Comparison of ENCODE assay signal across 28 cellular contexts in the genomic region with DNA sequence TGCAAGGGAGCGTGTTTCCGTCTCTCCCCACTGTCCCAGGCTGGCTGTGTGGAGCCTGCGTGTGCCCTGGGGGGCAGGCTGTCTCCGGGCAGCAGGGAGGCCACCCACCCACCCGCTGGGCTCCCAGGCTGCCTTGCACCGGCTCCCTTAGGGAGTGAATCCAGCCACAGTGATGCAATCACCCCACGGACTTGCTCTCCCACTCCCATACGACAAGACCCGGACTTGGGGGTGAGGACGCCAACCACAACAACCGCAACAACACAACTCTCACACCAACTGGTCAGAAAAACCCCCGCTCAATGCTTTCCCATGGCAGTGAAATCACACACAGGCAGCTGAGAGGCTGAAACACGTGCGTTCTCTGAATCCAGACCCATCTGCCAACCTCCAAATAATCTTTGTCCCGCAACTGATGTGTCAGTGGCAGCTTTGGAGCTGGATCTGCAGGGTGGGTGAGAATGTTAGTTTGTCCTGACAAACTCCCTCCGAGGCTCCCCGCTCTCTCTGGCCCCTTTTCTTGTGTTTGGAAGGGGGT.
DNase-seq lines count a peak whose midpoint lies in the region; ATAC-seq and TF ChIP-seq lines count a peak whose summit lies in the region.
"Had no signal": no experiment of that assay in that cellular context is flagged by ENCODE, and none has a peak within 500 bp of the region (broad histone marks: within the 10 kb centered on the region; RNA-seq: fewer than 3 reads in every experiment).

No MANE protein-coding gene starts in this region.

- H3K27ac ChIP-seq in GM23338 (ENCODE audit: low read depth): peak overlapping the region; percentile 32; the same call in 1 of the 2 replicates
- H3K27ac ChIP-seq in neural progenitor cell: no peak overlapping the region
- H3K27ac ChIP-seq: 22Rv1, body of pancreas, epithelial cell of prostate, lower lobe of right lung, parathyroid adenoma, vagina had no signal

- H3K4me2 ChIP-seq in GM23338 (no peak overlapping the region), neural progenitor cell (no peak overlapping the region)

- ATAC-seq in GM23338: 0 out of 3 replicates have a peak, but pooled peaks have one; percentile 6
- ATAC-seq: activated naive CD8-positive, alpha-beta T cell treated with anti-CD3 and anti-CD28 coated beads, Interleukin-2, amount 50 U/mL, for 24 hours; body of pancreas; lower lobe of right lung; mucosa of descending colon had no signal

- peaks cover 40% of the 10 kb centered on the region for H3K4me1 Mint-ChIP-seq in GM23338
- peaks cover 48% of the 10 kb centered on the region for H3K4me1 Mint-ChIP-seq in brain
- H3K4me1 Mint-ChIP-seq in neural progenitor cell: peaks cover 23% of the 10 kb centered on the region
- H3K4me1 Mint-ChIP-seq in activated CD4-positive, alpha-beta memory T cell treated with anti-CD3 and anti-CD28 coated beads for 36 hours (ENCODE audit: low read depth): peaks cover 1% of the 10 kb centered on the region
- H3K4me1 Mint-ChIP-seq: activated naive CD8-positive, alpha-beta T cell treated with anti-CD3 and anti-CD28 coated beads, Interleukin-2, amount 50 U/mL, for 24 hours had no signal

- H3F3A ChIP-seq in GM23338 (replicated peaks; ENCODE audit: low read depth) (no peaks in the 10 kb centered on the region), neural progenitor cell (ENCODE audit: low read depth) (no peaks in the 10 kb centered on the region)

- H3K9me3 Mint-ChIP-seq in GM23338 (no peaks in the 10 kb centered on the region), brain (no peaks in the 10 kb centered on the region), neural progenitor cell (no peaks in the 10 kb centered on the region)
- H3K9me3 Mint-ChIP-seq in activated CD4-positive, alpha-beta memory T cell treated with anti-CD3 and anti-CD28 coated beads for 36 hours: no peaks in the 10 kb centered on the region
- H3K9me3 Mint-ChIP-seq: activated naive CD8-positive, alpha-beta T cell treated with anti-CD3 and anti-CD28 coated beads, Interleukin-2, amount 50 U/mL, for 24 hours; CD4-positive, alpha-beta memory T cell; nephron; T-helper 1 cell treated with Interleukin-12 subunit alpha and Interleukin-12 subunit beta and Interleukin-4 antibody, amounts not matched to agents 30 μg/mL and 1 μg/mL, for 36 hours had no signal

- no peak overlapping the region for H3K4me3 Mint-ChIP-seq in GM23338
- no peak overlapping the region for H3K4me3 Mint-ChIP-seq in brain
- H3K4me3 Mint-ChIP-seq in neural progenitor cell: no peak overlapping the region
- H3K4me3 Mint-ChIP-seq in activated CD4-positive, alpha-beta memory T cell treated with anti-CD3 and anti-CD28 coated beads for 36 hours: no peak overlapping the region
- H3K4me3 Mint-ChIP-seq: activated naive CD8-positive, alpha-beta T cell treated with anti-CD3 and anti-CD28 coated beads, Interleukin-2, amount 50 U/mL, for 24 hours; CD4-positive, alpha-beta memory T cell; nephron; T-helper 1 cell treated with Interleukin-12 subunit alpha and Interleukin-12 subunit beta and Interleukin-4 antibody, amounts not matched to agents 30 μg/mL and 1 μg/mL, for 36 hours had no signal

- no peaks in the 10 kb centered on the region for H3K9me3 ChIP-seq in neural progenitor cell (ENCODE audit: low read depth)
- H3K9me3 ChIP-seq: body of pancreas, lower lobe of right lung, mucosa of descending colon, right lobe of liver, vagina had no signal

- H3K4me3 ChIP-seq in GM23338 (no peak overlapping the region), neural progenitor cell (no peak overlapping the region)
- H3K4me3 ChIP-seq: body of pancreas, lower lobe of right lung, mucosa of descending colon, right lobe of liver, vagina had no signal

- peaks cover 14% of the 10 kb centered on the region for H3K36me3 Mint-ChIP-seq in GM23338 (ENCODE audit: low read depth)
- H3K36me3 Mint-ChIP-seq in brain: peaks cover 13% of the 10 kb centered on the region
- peaks cover 5% of the 10 kb centered on the region for H3K36me3 Mint-ChIP-seq in neural progenitor cell
- no peaks in the 10 kb centered on the region for H3K36me3 Mint-ChIP-seq in activated CD4-positive, alpha-beta memory T cell treated with anti-CD3 and anti-CD28 coated beads for 36 hours

- peaks cover 35% of the 10 kb centered on the region for H4K20me1 ChIP-seq in GM23338 (replicated peaks; ENCODE audit: insufficient read depth)
- H4K20me1 ChIP-seq in neural progenitor cell (ENCODE audit: low read depth): no peaks in the 10 kb centered on the region

- H3K79me2 ChIP-seq in GM23338 (replicated peaks; ENCODE audit: insufficient read depth) (peaks cover 50% of the 10 kb centered on the region), neural progenitor cell (ENCODE audit: low read depth) (peaks cover 4% of the 10 kb centered on the region)

- H3K27ac Mint-ChIP-seq in GM23338 (peak overlapping the region; percentile 84), brain (peak overlapping the region in 4 of 5 experiments; percentile 40 to 83 (median 70)), neural progenitor cell (peak overlapping the region; percentile 44)
- no peak overlapping the region for H3K27ac Mint-ChIP-seq in activated CD4-positive, alpha-beta memory T cell treated with anti-CD3 and anti-CD28 coated beads for 36 hours
- H3K27ac Mint-ChIP-seq: activated naive CD8-positive, alpha-beta T cell treated with anti-CD3 and anti-CD28 coated beads, Interleukin-2, amount 50 U/mL, for 24 hours; CD4-positive, alpha-beta memory T cell; nephron; T-helper 1 cell treated with Interleukin-12 subunit alpha and Interleukin-12 subunit beta and Interleukin-4 antibody, amounts not matched to agents 30 μg/mL and 1 μg/mL, for 36 hours had no signal

- POLR2A ChIA-PET in activated CD4-positive, alpha-beta memory T cell treated with anti-CD3 and anti-CD28 coated beads for 36 hours (lab: Charles Lee): no interaction called here

- H3K36me3 ChIP-seq in GM23338 (ENCODE audit: insufficient read depth) (no peaks in the 10 kb centered on the region), neural progenitor cell (no peaks in the 10 kb centered on the region)

- CTCF ChIA-PET in activated CD4-positive, alpha-beta memory T cell treated with anti-CD3 and anti-CD28 coated beads for 36 hours (lab: Charles Lee): interaction anchor here (1.8 kb wide), 1 partner anchor 533 kb away, joined by 4 read pairs; no protein-coding TSS in a partner anchor

- H2AFZ ChIP-seq in GM23338 (no peak overlapping the region), neural progenitor cell (replicated peaks) (no peak overlapping the region)

- intact Hi-C loops in activated CD4-positive, alpha-beta memory T cell treated with anti-CD3 and anti-CD28 coated beads for 36 hours (cut with micrococcal nuclease): no loop called here

- H3K27me3 Mint-ChIP-seq in GM23338 (ENCODE audit: insufficient read depth, low read depth, poor library complexity) (peaks cover 11% of the 10 kb centered on the region), brain (no peaks in the 10 kb centered on the region), neural progenitor cell (ENCODE audit: insufficient read depth, low read depth) (no peaks in the 10 kb centered on the region)
- no peaks in the 10 kb centered on the region for H3K27me3 Mint-ChIP-seq in activated CD4-positive, alpha-beta memory T cell treated with anti-CD3 and anti-CD28 coated beads for 36 hours

- H3K27me3 ChIP-seq in GM23338 (ENCODE audit: insufficient read depth): no peaks in the 10 kb centered on the region
- H3K27me3 ChIP-seq in neural progenitor cell: no peaks in the 10 kb centered on the region
- H3K27me3 ChIP-seq: body of pancreas, right lobe of liver, vagina had no signal

- H3K4me1 ChIP-seq in GM23338 (ENCODE audit: insufficient read depth) (peaks cover 18% of the 10 kb centered on the region), neural progenitor cell (peaks cover 10% of the 10 kb centered on the region)
- H3K4me1 ChIP-seq: vagina had no signal

- H3K9ac ChIP-seq in neural progenitor cell: no peak overlapping the region
- H3K9ac ChIP-seq: parathyroid adenoma had no signal

- TF ChIP-seq CTCF in GM23338 (conservative IDR thresholded peaks at IDR 0.05; ENCODE audit: low read depth in 2 of 2): no peak
- TF ChIP-seq CTCF in brain (conservative IDR thresholded peaks at IDR 0.05): no peak
- TF ChIP-seq CTCF in neural progenitor cell (IDR thresholded peaks at IDR 0.05): no peak

- DNase-seq in DMS 273 (lab: John Stamatoyannopoulos, UW; ENCODE audit: unreplicated experiment) (peak; percentile 18), DMS 273 treated with DMSO at 0.1 percent for 48 hours (lab: John Stamatoyannopoulos, UW) (no peak), GM23338 (ENCODE audit: low spot score) (no peak), neural progenitor cell (ENCODE audit: low spot score) (no peak), NCI-H146 (lab: John Stamatoyannopoulos, UW) (no peak), AML-193 (lab: John Stamatoyannopoulos, UW) (no peak)
- no peak for DNase-seq in activated CD4-positive, alpha-beta memory T cell treated with anti-CD3 and anti-CD28 coated beads for 36 hours
- DNase-seq: activated CD4-positive, CD25-positive, alpha-beta regulatory T cell treated with anti-CD3 and anti-CD28 coated beads, Interleukin-2, amount 50 U/mL, for 72 hours; activated CD8-positive, alpha-beta memory T cell treated with anti-CD3 and anti-CD28 coated beads for 24 hours; activated effector memory CD4-positive, alpha-beta T cell treated with anti-CD3 and anti-CD28 coated beads, Interleukin-2, amount 50 U/mL, for 16 hours; activated naive CD8-positive, alpha-beta T cell treated with anti-CD3 and anti-CD28 coated beads, Interleukin-2, amount 50 U/mL, for 24 hours; body of pancreas; CD4-positive, alpha-beta memory T cell; Karpas-422; kidney; lower lobe of right lung; mucosa of descending colon; NCI-H1694; NCI-H524 treated with DMSO at 0.1 percent for 48 hours; stimulated activated CD4-positive, alpha-beta T cell treated with anti-CD3 and anti-CD28 coated beads, Interleukin-4, amount 100 ng/mL, for 4 hours had no signal

- no peaks in the 10 kb centered on the region for H3K9me2 ChIP-seq in GM23338 (ENCODE audit: insufficient read depth)

TF ChIP-seq in GM23338, 12 proteins besides CTCF, POLR2A, EP300 and RAD21 (continues in another document):
- TF ChIP-seq CREB1 (CRISPR knock-in tag; IDR thresholded peaks at IDR 0.05; ENCODE audit: low read depth): no peak
